In the genomic region with DNA sequence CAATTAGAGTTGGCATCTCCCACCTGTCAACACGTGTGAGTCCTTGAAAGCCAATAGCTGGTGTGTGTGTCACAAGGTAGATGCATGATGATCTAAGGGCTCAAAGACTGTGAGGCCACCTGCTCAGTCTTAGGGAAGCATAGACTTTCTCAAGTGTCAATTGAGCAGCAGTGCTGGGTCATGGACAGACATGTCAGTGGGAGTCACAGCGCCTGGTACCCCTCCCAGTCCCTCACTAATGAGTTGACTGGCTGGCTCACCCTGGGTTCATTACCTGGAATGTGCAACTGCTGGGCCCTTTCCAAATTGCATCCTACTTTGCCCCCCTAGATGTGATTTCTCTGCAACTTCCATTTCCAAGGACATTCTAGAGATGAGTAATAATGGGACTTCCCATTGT, we compare ENCODE assay signal across 10 cellular contexts. TPM values are rescaled to one million over a fixed set of nuclear protein-coding genes. Genes with fewer than 3 reads are reported as not detected.
"Had no signal": no experiment of that assay in that cellular context is flagged by ENCODE, and none has a peak within 500 bp of the region (broad histone marks: within the 10 kb centered on the region; RNA-seq: fewer than 3 reads in every experiment).

No MANE protein-coding gene starts in this region.

- H3K27ac Mint-ChIP-seq: HFFc6 had no signal

- ATAC-seq: HCT116, HepG2 had no signal

- H3K4me3 ChIP-seq: GM23248, HAP-1 had no signal

- H3K9me3 Mint-ChIP-seq: HFFc6 had no signal

- H3K4me3 Mint-ChIP-seq: HFFc6 had no signal

- DNase-seq: GM23248, GOT3, H7, HFFc6 had no signal

- H3K4me1 ChIP-seq: HAP-1 had no signal

- H3K9me3 ChIP-seq: HAP-1 had no signal

- H3K36me3 ChIP-seq: HAP-1 had no signal

- H3K27ac ChIP-seq: GM23248, HL-60 had no signal

RNA-seq across cellular contexts. Expression of gene PSG6, which starts 9.1 kb away (rescaled TPM):
- total RNA-seq: GM23248, H4, H7, HepG2, HT1080 had no signal
- polyA plus RNA-seq: HepG2 had no signal

RNA-seq across cellular contexts. Expression of gene PSG7, which starts 10.2 kb away (rescaled TPM):
- total RNA-seq: GM23248, H7, HepG2 had no signal
- polyA plus RNA-seq: HepG2 had no signal

RNA-seq across cellular contexts. Expression of gene PSG1, which starts 47.3 kb away (rescaled TPM):
- total RNA-seq: H4, H7, HepG2 had no signal
- polyA plus RNA-seq: HepG2 had no signal
